Comparison of ENCODE assay signal across 21 cellular contexts in genomic region chr3:191980443-191980842, GRCh38.
DNase-seq lines count a peak whose midpoint lies in the region; ATAC-seq, FAIRE-seq and TF ChIP-seq lines count a peak whose summit lies in the region.
"Had no signal": no experiment of that assay in that cellular context is flagged by ENCODE, and none has a peak within 500 bp of the region (broad histone marks: within the 10 kb centered on the region; RNA-seq: fewer than 3 reads in every experiment).

No MANE protein-coding gene starts in this region.

- H3K27me3 Mint-ChIP-seq in endodermal cell (ENCODE audit: insufficient read depth) (no peaks in the 10 kb centered on the region), CD14-positive monocyte (ENCODE audit: low read depth in 3 of 3) (no peaks in the 10 kb centered on the region)
- H3K27me3 Mint-ChIP-seq: CD4-positive, alpha-beta T cell had no signal

- H3K27ac Mint-ChIP-seq in endodermal cell = no peak overlapping the region
- no peak overlapping the region for H3K27ac Mint-ChIP-seq in CD14-positive monocyte
- H3K27ac Mint-ChIP-seq: CD4-positive, alpha-beta T cell; CD8-positive, alpha-beta T cell had no signal

- peak; percentile 27 for FAIRE-seq in H54 (lab: Jason Lieb, UNC)
- FAIRE-seq: A204.1, D721Med, G401.6, GM12891, GM19239 had no signal

- ATAC-seq in HG03097 (IDR thresholded peaks at IDR 0.05; ENCODE audit: low FRiP score, unreplicated experiment) = no peak
- ATAC-seq: CD8-positive, alpha-beta T cell had no signal

- POLR2A ChIA-PET in HEK293 (lab: Yijun Ruan, JAX) = no interaction called here

- H3K27ac ChIP-seq in HEK293 (ENCODE audit: extremely low read depth, low read depth, low read length) (no peak overlapping the region), endodermal cell (ENCODE audit: low read depth, low read length) (no peak overlapping the region)
- H3K27ac ChIP-seq: BLaER1 had no signal

- H3K36me3 Mint-ChIP-seq in endodermal cell (ENCODE audit: low read depth) (peaks cover 19% of the 10 kb centered on the region), CD14-positive monocyte (no peaks in the 10 kb centered on the region)
- H3K36me3 Mint-ChIP-seq: CD8-positive, alpha-beta T cell had no signal

- H3K4me1 ChIP-seq in HEK293 (ENCODE audit: control insufficient read depth, insufficient read depth, low read length) (no peaks in the 10 kb centered on the region), endodermal cell (ENCODE audit: control insufficient read depth, insufficient read depth, low read length) (no peaks in the 10 kb centered on the region)
- H3K4me1 ChIP-seq: BE2C, BLaER1, Caco-2 had no signal

- H3K9me3 Mint-ChIP-seq in endodermal cell = peaks cover 36% of the 10 kb centered on the region
- H3K9me3 Mint-ChIP-seq in CD14-positive monocyte = peaks cover 0 to 10% (median 6%) of the 10 kb centered on the region in 7 donors

- DNase-seq in H54 (ENCODE audit: insufficient read length, low spot score) (no peak), endodermal cell (no peak), CD14-positive monocyte (ENCODE audit: low spot score) (no peak)
- DNase-seq: 8988T; ACHN; BE2C; C1 segment of cervical spinal cord; Caco-2; Calu3; CD4-positive, alpha-beta T cell; CD8-positive, alpha-beta T cell; DMS79 treated with DMSO at 0.1 percent for 48 hours; GF-D8 had no signal

- H3K27me3 ChIP-seq in endodermal cell (ENCODE audit: control insufficient read depth, insufficient read depth, low read length, poor library complexity, severe bottlenecking) = no peaks in the 10 kb centered on the region
- H3K27me3 ChIP-seq: BE2C, BLaER1 had no signal

- TF ChIP-seq POLR2A in H54 (IDR thresholded peaks at IDR 0.05; ENCODE audit: low read depth, low read length) = no peak

- H3K4me3 ChIP-seq in HEK293 (ENCODE audit: low read depth, low read length) (no peak overlapping the region), endodermal cell (ENCODE audit: low read length) (peak overlapping the region; percentile 33)
- H3K4me3 ChIP-seq: BLaER1 had no signal

- H3K4me3 Mint-ChIP-seq in endodermal cell (no peak overlapping the region), CD14-positive monocyte (no peak overlapping the region)
- H3K4me3 Mint-ChIP-seq: CD4-positive, alpha-beta T cell; CD8-positive, alpha-beta T cell had no signal

- no peaks in the 10 kb centered on the region for H3K36me3 ChIP-seq in HEK293 (ENCODE audit: control insufficient read depth in 2 of 2, insufficient read depth in 1 of 2, low read length in 2 of 2)
- no peaks in the 10 kb centered on the region for H3K36me3 ChIP-seq in endodermal cell (ENCODE audit: control insufficient read depth, insufficient read depth, low read length)
- H3K36me3 ChIP-seq: BE2C, BLaER1 had no signal

- TF ChIP-seq CTCF in HEK293 (tag by site-specific recombination; IDR thresholded peaks at IDR 0.05) (no peak), endodermal cell (conservative IDR thresholded peaks at IDR 0.05) (no peak), CD14-positive monocyte (IDR thresholded peaks at IDR 0.05) (no peak)

- CTCF ChIA-PET in HEK293 (lab: Yijun Ruan, JAX) = no interaction called here

- no peak overlapping the region for H3K9ac ChIP-seq in endodermal cell (ENCODE audit: extremely low read depth, low read length, poor library complexity, severe bottlenecking)
- H3K9ac ChIP-seq: BLaER1 had no signal

- intact Hi-C loops in CD14-positive monocyte (cut with micrococcal nuclease) = no loop called here

- H3K4me1 Mint-ChIP-seq in endodermal cell = no peaks in the 10 kb centered on the region
- no peaks in the 10 kb centered on the region for H3K4me1 Mint-ChIP-seq in CD14-positive monocyte

- WGBS in endodermal cell (ENCODE audit: insufficient coverage in 1 of 2, insufficient read length in 1 of 2), 2 experiments = 99 to 100% methylated on average over 1 to 4 of the region's 4 CpGs

- no peaks in the 10 kb centered on the region for H3K9me3 ChIP-seq in HEK293 (ENCODE audit: control insufficient read depth, insufficient read depth, low read depth, low read length)
- H3K9me3 ChIP-seq in endodermal cell (ENCODE audit: control insufficient read depth, low read length) = peaks cover 44% of the 10 kb centered on the region
- H3K9me3 ChIP-seq: BE2C, BLaER1 had no signal

TF ChIP-seq in HEK293, 187 proteins besides CTCF, POLR2A, EP300 and RAD21:
- TF ChIP-seq ZNF138 (tag by site-specific recombination; IDR thresholded peaks at IDR 0.05; ENCODE audit: borderline replicate concordance) = no peak
- TF ChIP-seq ZSCAN30 (tag by site-specific recombination; IDR thresholded peaks at IDR 0.05) = no peak
- no peak for TF ChIP-seq TRIM28 (IDR thresholded peaks at IDR 0.05; ENCODE audit: borderline replicate concordance, low read length)
- no peak for TF ChIP-seq ZNF114 (tag by site-specific recombination; IDR thresholded peaks at IDR 0.05)
- peak; percentile 21 for TF ChIP-seq SETDB1 (IDR thresholded peaks at IDR 0.05; ENCODE audit: insufficient read length, low read length)
